In the genomic region with DNA sequence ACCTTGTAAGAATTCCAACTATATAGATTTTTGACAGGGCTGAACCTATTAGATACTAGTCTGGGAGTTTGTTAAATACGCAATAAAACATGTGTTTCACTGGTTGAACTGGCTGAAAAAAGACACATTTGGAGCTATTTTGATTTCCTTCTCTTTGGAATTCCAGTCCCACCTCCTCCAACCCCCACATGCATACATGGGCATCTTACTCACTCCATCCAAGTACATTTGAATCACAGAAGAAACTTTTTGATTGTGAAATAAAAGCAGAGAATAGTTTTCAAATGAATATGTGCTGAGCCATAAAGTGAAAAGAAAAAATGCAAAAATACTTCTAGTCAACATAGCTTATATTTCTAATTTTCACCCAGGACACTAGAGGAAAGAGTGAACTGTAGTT, we compare ENCODE assay signal across 20 cellular contexts. TPM values are rescaled to one million over a fixed set of nuclear protein-coding genes. Genes with fewer than 3 reads are reported as not detected.
DNase-seq lines count a peak whose midpoint lies in the region; ATAC-seq and TF ChIP-seq lines count a peak whose summit lies in the region.
"Had no signal": no experiment of that assay in that cellular context is flagged by ENCODE, and none has a peak within 500 bp of the region (broad histone marks: within the 10 kb centered on the region; RNA-seq: fewer than 3 reads in every experiment).

No MANE protein-coding gene starts in this region.

- H3K56ac ChIP-seq in IMR-90 (ENCODE audit: extremely low read depth, insufficient read depth, low read length) = peak overlapping the region; percentile 36; the same call in 1 of the 2 replicates

- H3K14ac ChIP-seq in IMR-90 (replicated peaks; ENCODE audit: low read depth, low read length) = no peak overlapping the region

- CTCF ChIA-PET in AG04450 (lab: Charles Lee) = interaction anchor here (0.5 to 1.5 kb wide), 4 partner anchors 12 to 1223 kb away, joined by 3 to 4 read pairs (median 3); no protein-coding TSS in a partner anchor
- CTCF ChIA-PET in IMR-90 (lab: Yijun Ruan, JAX) = interaction anchor here (0.7 to 1.8 kb wide), 3 partner anchors 11 to 61 kb away, joined by 3 to 5 read pairs (median 3); no protein-coding TSS in a partner anchor

- peak overlapping the region; percentile 76 for H3K27ac Mint-ChIP-seq in chondrocyte (ENCODE audit: unreplicated experiment)
- H3K27ac Mint-ChIP-seq in activated naive CD8-positive, alpha-beta T cell treated with anti-CD3 and anti-CD28 coated beads, Interleukin-2, amount 50 U/mL, for 24 hours = no peak overlapping the region
- H3K27ac Mint-ChIP-seq: activated naive CD8-positive, alpha-beta T cell treated with anti-CD3 and anti-CD28 coated beads, Interleukin-2, amount 10 ng/mL, durations not matched to agents 7 days and 5 days had no signal

- H3K23ac ChIP-seq in IMR-90 (ENCODE audit: low read depth, low read length) = no peak overlapping the region; the same call in 1 of the 2 replicates

- H3K27me3 ChIP-seq in AG04450 (ENCODE audit: control insufficient read depth, insufficient read depth, low read length) (no peaks in the 10 kb centered on the region), IMR-90 (ENCODE audit: control insufficient read depth, insufficient read depth, low read length) (no peaks in the 10 kb centered on the region)
- H3K27me3 ChIP-seq: upper lobe of right lung had no signal

- BruUV-seq in IMR-90 (replicated peaks; lab: Mats Ljungman, UMichigan) = no TSS peak

- TF ChIP-seq CTCF in AG04450 (IDR thresholded peaks at IDR 0.05; ENCODE audit: low read depth, low read length) (no peak), IMR-90 (conservative IDR thresholded peaks at IDR 0.05; ENCODE audit: low read depth, low read length) (no peak), chondrocyte (IDR thresholded peaks at IDR 0.05) (no peak)

- H3K9ac ChIP-seq in IMR-90 (ENCODE audit: low read depth, low read length) = 0 out of 2 replicates have a peak overlapping the region, but pooled peaks have one; percentile 46

- no CpG with 5 or more reads among the region's 1 CpG for WGBS in IMR-90 (ENCODE audit: extremely low coverage in 2 of 2, insufficient read length in 1 of 2), 2 experiments

- peak overlapping the region; percentile 95; the same call in 1 of the 2 replicates for H2BK20ac ChIP-seq in IMR-90 (ENCODE audit: low read depth, low read length)

- no peak overlapping the region for H2AK5ac ChIP-seq in IMR-90 (ENCODE audit: low read depth, low read length)

- TF ChIP-seq RAD21 in IMR-90 (IDR thresholded peaks at IDR 0.05; ENCODE audit: low read length) = no peak; the same call in 1 of the 2 replicates

- H3K9me1 ChIP-seq in IMR-90 (ENCODE audit: insufficient read depth, low read length) = no peaks in the 10 kb centered on the region; the same call in 1 of the 2 replicates

- peak overlapping the region; percentile 98 for H2BK5ac ChIP-seq in IMR-90 (ENCODE audit: low read depth, low read length, poor library complexity, severe bottlenecking)

- H4K5ac ChIP-seq in IMR-90 (ENCODE audit: low read depth, low read length) = peak overlapping the region; percentile 46; the same call in 1 of the 2 replicates

- H4K8ac ChIP-seq in IMR-90 (ENCODE audit: low read depth in 2 of 2, low read length in 2 of 2) = peak overlapping the region; percentile 78 to 80

- no peak overlapping the region for H3K4me3 Mint-ChIP-seq in chondrocyte (ENCODE audit: unreplicated experiment)
- H3K4me3 Mint-ChIP-seq in activated naive CD8-positive, alpha-beta T cell treated with anti-CD3 and anti-CD28 coated beads, Interleukin-2, amount 50 U/mL, for 24 hours = no peak overlapping the region
- H3K4me3 Mint-ChIP-seq: activated naive CD8-positive, alpha-beta T cell treated with anti-CD3 and anti-CD28 coated beads, Interleukin-2, amount 10 ng/mL, durations not matched to agents 7 days and 5 days had no signal

- H2BK15ac ChIP-seq in IMR-90 (ENCODE audit: low read depth, low read length) = 0 out of 3 replicates have a peak overlapping the region, but pooled peaks have one; percentile 77

- peaks cover 4% of the 10 kb centered on the region for H3K9me3 Mint-ChIP-seq in chondrocyte (ENCODE audit: low read depth)
- no peaks in the 10 kb centered on the region for H3K9me3 Mint-ChIP-seq in activated naive CD8-positive, alpha-beta T cell treated with anti-CD3 and anti-CD28 coated beads, Interleukin-2, amount 50 U/mL, for 24 hours
- H3K9me3 Mint-ChIP-seq: activated naive CD8-positive, alpha-beta T cell treated with anti-CD3 and anti-CD28 coated beads, Interleukin-2, amount 10 ng/mL, durations not matched to agents 7 days and 5 days had no signal

- no peaks in the 10 kb centered on the region for H3K36me3 ChIP-seq in IMR-90 (ENCODE audit: control insufficient read depth, insufficient read depth, low read length)
- H3K36me3 ChIP-seq: lower lobe of right lung, upper lobe of right lung had no signal

- peaks cover 31% of the 10 kb centered on the region for H3K4me1 Mint-ChIP-seq in chondrocyte (ENCODE audit: low read depth)
- peaks cover 3% of the 10 kb centered on the region for H3K4me1 Mint-ChIP-seq in activated naive CD8-positive, alpha-beta T cell treated with anti-CD3 and anti-CD28 coated beads, Interleukin-2, amount 50 U/mL, for 24 hours
- H3K4me1 Mint-ChIP-seq: activated naive CD8-positive, alpha-beta T cell treated with anti-CD3 and anti-CD28 coated beads, Interleukin-2, amount 10 ng/mL, durations not matched to agents 7 days and 5 days had no signal

- H3K9me3 ChIP-seq in AG04450 (ENCODE audit: control insufficient read depth, insufficient read depth, low read length) = no peaks in the 10 kb centered on the region
- no peaks in the 10 kb centered on the region for H3K9me3 ChIP-seq in IMR-90 (ENCODE audit: control insufficient read depth, insufficient read depth, low read length)
- H3K9me3 ChIP-seq: lower lobe of right lung, upper lobe of right lung had no signal

- H3K4ac ChIP-seq in IMR-90 (ENCODE audit: low read depth, low read length) = peak overlapping the region; percentile 71

- peak overlapping the region; percentile 89 for H2BK120ac ChIP-seq in IMR-90 (ENCODE audit: low read depth, low read length)

- H2AFZ ChIP-seq in IMR-90 (replicated peaks; ENCODE audit: low read length, poor library complexity) = no peak overlapping the region

- H2AK9ac ChIP-seq in IMR-90 (replicated peaks; ENCODE audit: low read depth, low read length, poor library complexity) = no peak overlapping the region

- intact Hi-C loops in IMR-90 (cut with micrococcal nuclease) = no loop called here

- H3K4me3 ChIP-seq in AG04450 (ENCODE audit: low read depth, low read length) = no peak overlapping the region
- no peak overlapping the region for H3K4me3 ChIP-seq in IMR-90 (ENCODE audit: insufficient read depth, low read depth, low read length)
- H3K4me3 ChIP-seq: lower lobe of right lung, upper lobe of right lung had no signal

- no peak overlapping the region for H3K4me2 ChIP-seq in IMR-90 (ENCODE audit: low read depth, low read length)

- POLR2A ChIA-PET in AG04450 (lab: Yijun Ruan, JAX) = interaction anchor here (0.6 to 1.1 kb wide), 3 partner anchors 32 to 256 kb away, joined by 3 to 7 read pairs (median 5); no protein-coding TSS in a partner anchor
- POLR2A ChIA-PET in IMR-90 (lab: Charles Lee; ENCODE audit: unreplicated experiment) = interaction anchor here (1.0 kb wide), 1 partner anchor 12 kb away, joined by 3 read pairs; no protein-coding TSS in a partner anchor

- no peaks in the 10 kb centered on the region for H3K27me3 Mint-ChIP-seq in chondrocyte (ENCODE audit: low read depth)
- H3K27me3 Mint-ChIP-seq in activated naive CD8-positive, alpha-beta T cell treated with anti-CD3 and anti-CD28 coated beads, Interleukin-2, amount 50 U/mL, for 24 hours = peaks cover 2% of the 10 kb centered on the region
- H3K27me3 Mint-ChIP-seq: activated naive CD8-positive, alpha-beta T cell treated with anti-CD3 and anti-CD28 coated beads, Interleukin-2, amount 10 ng/mL, durations not matched to agents 7 days and 5 days had no signal

- peak; percentile 91 for ATAC-seq in IMR-90 (ENCODE audit: low read depth)
- no peak for ATAC-seq in HG02885 (IDR thresholded peaks at IDR 0.05; ENCODE audit: poor library complexity, unreplicated experiment)
- no peak for ATAC-seq in activated naive CD8-positive, alpha-beta T cell treated with anti-CD3 and anti-CD28 coated beads, Interleukin-2, amount 50 U/mL, for 24 hours
- ATAC-seq: lower lobe of right lung, upper lobe of right lung had no signal

- DNase-seq in AG04450 (ENCODE audit: low read depth, low spot score) (peak; percentile 82), IMR-90 (peak; percentile 95), chondrocyte (ENCODE audit: low spot score) (no peak), kidney tubule cell (ENCODE audit: low spot score) (peak; percentile 70), retina (no peak), DMS79 (lab: John Stamatoyannopoulos, UW) (no peak)
- DNase-seq in activated naive CD8-positive, alpha-beta T cell treated with anti-CD3 and anti-CD28 coated beads, Interleukin-2, amount 50 U/mL, for 24 hours = no peak
- DNase-seq: activated CD4-positive, CD25-positive, alpha-beta regulatory T cell; activated naive CD8-positive, alpha-beta T cell treated with anti-CD3 and anti-CD28 coated beads, Interleukin-2, amount 10 ng/mL, durations not matched to agents 7 days and 5 days; activated T-cell treated with anti-CD3 and anti-CD28 coated beads for 4 hours; AML-193; DMS79 treated with DMSO at 0.1 percent for 48 hours; lower lobe of right lung; NCI-H1092; NCI-H2227 treated with DMSO at 0.1 percent for 48 hours; nucleus accumbens; stimulated activated CD4-positive, alpha-beta T cell treated with anti-CD3 and anti-CD28 coated beads, Interleukin-15, amount 100 ng/mL, for 24 hours; SW 1271; upper lobe of right lung had no signal

- H3K79me1 ChIP-seq in IMR-90 (ENCODE audit: low read depth in 1 of 2, low read length in 2 of 2) = peaks cover 0 to 3% of the 10 kb centered on the region in 2 experiments; a peak in 1 of 4 replicates

- H3K4me1 ChIP-seq in IMR-90 (ENCODE audit: control insufficient read depth, insufficient read depth, low read length) = peaks cover 12% of the 10 kb centered on the region
- H3K4me1 ChIP-seq: lower lobe of right lung, upper lobe of right lung had no signal

- no peaks in the 10 kb centered on the region for H3K36me3 Mint-ChIP-seq in chondrocyte (ENCODE audit: low read depth)
- no peaks in the 10 kb centered on the region for H3K36me3 Mint-ChIP-seq in activated naive CD8-positive, alpha-beta T cell treated with anti-CD3 and anti-CD28 coated beads, Interleukin-2, amount 50 U/mL, for 24 hours (ENCODE audit: low read depth)
- H3K36me3 Mint-ChIP-seq: activated naive CD8-positive, alpha-beta T cell treated with anti-CD3 and anti-CD28 coated beads, Interleukin-2, amount 10 ng/mL, durations not matched to agents 7 days and 5 days had no signal

- no peak for TF ChIP-seq POLR2A in IMR-90 (IDR thresholded peaks at IDR 0.05; ENCODE audit: low read depth, low read length)

- no peaks in the 10 kb centered on the region for H4K20me1 ChIP-seq in IMR-90 (ENCODE audit: insufficient read depth, low read length)

- H3K27ac ChIP-seq in AG04450 (ENCODE audit: low read depth, low read length) (peak overlapping the region; percentile 82), IMR-90 (ENCODE audit: insufficient read depth, low read length) (peak overlapping the region; percentile 98)
- H3K27ac ChIP-seq: lower lobe of right lung, upper lobe of right lung had no signal

- H4K91ac ChIP-seq in IMR-90 (ENCODE audit: insufficient read depth, low read depth, low read length) = peak overlapping the region; percentile 72; the same call in 1 of the 2 replicates

- in situ Hi-C loops in IMR-90 (cut with MboI; ENCODE audit: low sequenced_read_pairs) = no loop called here

- H3K18ac ChIP-seq in IMR-90 (ENCODE audit: low read depth, low read length) = peak overlapping the region; percentile 61

- dilution Hi-C loops in IMR-90 (cut with HindIII; ENCODE audit: low sequenced_read_pairs, unreplicated experiment) = no loop called here

RNA-seq across cellular contexts. Expression of gene STXBP5, which starts 33.9 kb away (rescaled TPM):
- polyA plus RNA-seq in AG04450 (2011; rRNA removed) (33.9 and 40.0 TPM in 2 replicates), IMR-90 (2012; rRNA removed) (11.3 and 13.2 TPM in 2 replicates)
- polyA minus RNA-seq in AG04450 (2011; rRNA and poly(A)+ RNA removed) = 58.7 and 86.8 TPM in 2 replicates
- total RNA-seq in IMR-90 (2012; rRNA removed) (46.4 and 48.0 TPM in 2 replicates), chondrocyte (30.8 to 42.5 TPM (median 32.4 TPM) in 3 replicates)
- 2.4 and 5.7 TPM in 2 replicates for polyA plus RNA-seq in IMR-90 (2012; cell fraction: cytosol; rRNA removed)
- 3.6 and 31.2 TPM in 2 replicates for polyA plus RNA-seq in IMR-90 (2012; cell fraction: nucleus; rRNA removed; ENCODE audit: low replicate concordance)

Comparison
In these comparisons a context has a peak if more than half of its experiments do, and no peak if none do; other contexts are left out.
1. DNase-seq: peak in AG04450 (single experiment), IMR-90 (single experiment) and kidney tubule cell (single experiment); none in chondrocyte (single experiment), activated naive CD8-positive, alpha-beta T cell treated with anti-CD3 and anti-CD28 coated beads, Interleukin-2, amount 50 U/mL, for 24 hours (single experiment), retina (single experiment) and DMS79 (single experiment).